Comparison of ENCODE assay signal across 26 cellular contexts in genomic region chr3:18730491-18730890, GRCh38.
"Had no signal": no experiment of that assay in that cellular context is flagged by ENCODE, and none has a peak within 500 bp of the region (broad histone marks: within the 10 kb centered on the region; RNA-seq: fewer than 3 reads in every experiment).

No MANE protein-coding gene starts in this region.

- H3K27me3 ChIP-seq: brain microvascular endothelial cell, gastrocnemius medialis, ovary, right lobe of liver, testis, transverse colon had no signal

- H3K27ac ChIP-seq: brain microvascular endothelial cell, gastrocnemius medialis, ovary, right lobe of liver, testis, transverse colon had no signal

- DNase-seq: activated CD4-positive, alpha-beta T cell treated with anti-CD3 and anti-CD28 coated beads, Interleukin-2, amount 10 ng/mL, durations not matched to agents 24 days and 14 days; activated CD8-positive, alpha-beta T cell treated with anti-CD3 and anti-CD28 coated beads for 36 hours; activated effector memory CD4-positive, alpha-beta T cell treated with anti-CD3 and anti-CD28 coated beads, Interleukin-2, amount 50 U/mL, for 16 hours; activated naive CD4-positive, alpha-beta T cell treated with anti-CD3 and anti-CD28 coated beads for 36 hours; activated naive CD8-positive, alpha-beta T cell treated with anti-CD3 and anti-CD28 coated beads, Interleukin-2, amount 10 ng/mL, durations not matched to agents 7 days and 5 days; activated T-cell treated with anti-CD3 and anti-CD28 coated beads, Interleukin-2, amount 50 U/mL, for 48 hours; amniotic stem cell; brain microvascular endothelial cell; caudate nucleus; cortex of kidney; effector memory CD8-positive, alpha-beta T cell; erythroblast; gastrocnemius medialis; glutamatergic neuron; immature natural killer cell; midbrain; ovary; right lobe of liver; stimulated activated CD4-positive, alpha-beta T cell treated with anti-CD3 and anti-CD28 coated beads, Interleukin-2, amount 100 ng/mL, for 48 hours; stimulated activated naive CD4-positive, alpha-beta T cell treated with Interleukin-2 at 50 U/mL for 16 hours; T-helper 1 cell; testis; transverse colon had no signal

- H3K36me3 ChIP-seq: brain microvascular endothelial cell, gastrocnemius medialis, ovary, right lobe of liver, transverse colon had no signal

- H3K27ac Mint-ChIP-seq: activated CD4-positive, alpha-beta T cell treated with anti-CD3 and anti-CD28 coated beads, Interleukin-2, amount 10 ng/mL, durations not matched to agents 24 days and 14 days; activated CD8-positive, alpha-beta T cell treated with anti-CD3 and anti-CD28 coated beads for 36 hours; activated naive CD4-positive, alpha-beta T cell treated with anti-CD3 and anti-CD28 coated beads for 36 hours; activated naive CD8-positive, alpha-beta T cell treated with anti-CD3 and anti-CD28 coated beads, Interleukin-2, amount 10 ng/mL, durations not matched to agents 7 days and 5 days; effector memory CD8-positive, alpha-beta T cell; nephron; progenitor cell of endocrine pancreas; T-helper 2 cell treated with Interferon-gamma antibody and Interleukin-4, amounts not matched to agents 5 μg/mL and 100 μg/mL, for 36 hours had no signal

- H3K9me3 ChIP-seq: gastrocnemius medialis, ovary, right lobe of liver, testis, transverse colon had no signal

- H3K4me1 ChIP-seq: gastrocnemius medialis, right lobe of liver, testis had no signal

- ATAC-seq: activated CD8-positive, alpha-beta T cell treated with anti-CD3 and anti-CD28 coated beads for 36 hours; effector memory CD8-positive, alpha-beta T cell; gastrocnemius medialis; right lobe of liver had no signal

- H3K4me3 ChIP-seq: gastrocnemius medialis, ovary, right lobe of liver, testis, transverse colon had no signal

- H3K9me3 Mint-ChIP-seq: activated naive CD4-positive, alpha-beta T cell treated with anti-CD3 and anti-CD28 coated beads for 36 hours; effector memory CD8-positive, alpha-beta T cell; nephron; T-helper 2 cell treated with Interferon-gamma antibody and Interleukin-4, amounts not matched to agents 5 μg/mL and 100 μg/mL, for 36 hours had no signal

- H3K4me3 Mint-ChIP-seq: activated CD4-positive, alpha-beta T cell treated with anti-CD3 and anti-CD28 coated beads, Interleukin-2, amount 10 ng/mL, durations not matched to agents 24 days and 14 days; activated CD8-positive, alpha-beta T cell treated with anti-CD3 and anti-CD28 coated beads for 36 hours; activated naive CD4-positive, alpha-beta T cell treated with anti-CD3 and anti-CD28 coated beads for 36 hours; activated naive CD8-positive, alpha-beta T cell treated with anti-CD3 and anti-CD28 coated beads, Interleukin-2, amount 10 ng/mL, durations not matched to agents 7 days and 5 days; effector memory CD8-positive, alpha-beta T cell; immature natural killer cell; nephron; T-helper 2 cell treated with Interferon-gamma antibody and Interleukin-4, amounts not matched to agents 5 μg/mL and 100 μg/mL, for 36 hours had no signal

- H3K27me3 Mint-ChIP-seq: activated CD4-positive, alpha-beta T cell treated with anti-CD3 and anti-CD28 coated beads, Interleukin-2, amount 10 ng/mL, durations not matched to agents 24 days and 14 days; activated CD8-positive, alpha-beta T cell treated with anti-CD3 and anti-CD28 coated beads for 36 hours; activated naive CD8-positive, alpha-beta T cell treated with anti-CD3 and anti-CD28 coated beads, Interleukin-2, amount 10 ng/mL, durations not matched to agents 7 days and 5 days; effector memory CD8-positive, alpha-beta T cell had no signal
